17 cellular contexts compared by ENCODE assay signal in the genomic region with DNA sequence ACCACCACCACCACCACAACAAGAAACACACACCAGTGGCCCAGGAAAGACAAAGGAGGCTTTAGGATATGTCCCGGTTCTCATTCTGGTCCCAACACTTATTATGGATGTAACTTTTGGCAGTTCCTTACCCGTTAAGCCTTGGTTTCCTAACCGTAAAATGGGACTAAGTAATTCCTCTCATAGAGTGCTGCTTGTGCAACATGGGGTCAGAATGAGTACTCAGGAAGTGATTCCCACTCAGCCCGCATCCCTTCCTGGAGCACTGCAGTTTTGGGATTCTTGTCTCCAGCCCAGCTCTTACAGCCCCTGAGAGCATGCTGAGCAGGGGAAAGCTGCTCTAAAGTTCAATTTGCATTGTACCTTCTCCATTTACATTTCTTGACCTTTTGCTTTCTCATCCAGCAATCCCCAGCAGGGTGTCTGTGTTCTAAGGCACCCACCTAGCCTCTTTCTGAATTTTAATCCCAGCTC.
DNase-seq lines count a peak whose midpoint lies in the region; TF ChIP-seq lines count a peak whose summit lies in the region.
"Had no signal": no experiment of that assay in that cellular context is flagged by ENCODE, and none has a peak within 500 bp of the region (broad histone marks: within the 10 kb centered on the region; RNA-seq: fewer than 3 reads in every experiment).

No MANE protein-coding gene starts in this region.

- no peaks in the 10 kb centered on the region for H3K36me3 ChIP-seq in iPS-18a (ENCODE audit: control insufficient read depth, low read depth, low read length)
- H3K36me3 ChIP-seq: heart right ventricle, SJCRH30 had no signal

- no peak overlapping the region for H3K27ac ChIP-seq in iPS-18a (ENCODE audit: low read length)
- H3K27ac ChIP-seq: heart right ventricle, psoas muscle, SJCRH30 had no signal

- no peak for TF ChIP-seq CTCF in AG10803 (conservative IDR thresholded peaks at IDR 0.05; ENCODE audit: low read length)

- H3K36me3 Mint-ChIP-seq in activated T-helper 1 cell treated with anti-CD3 and anti-CD28 coated beads, Interleukin-12 subunit alpha, Interleukin-12 subunit beta, Interleukin-2, Interleukin-4 antibody, amounts not matched to agents 30 ng/mL and 10 ng/mL and 1 ng/mL, durations not matched to agents 14 hours and 24 hours and 36 hours (ENCODE audit: low read depth): peaks cover 22% of the 10 kb centered on the region
- H3K36me3 Mint-ChIP-seq: CD8-positive, alpha-beta memory T cell had no signal

- H3K27ac Mint-ChIP-seq in activated T-helper 1 cell treated with anti-CD3 and anti-CD28 coated beads, Interleukin-12 subunit alpha, Interleukin-12 subunit beta, Interleukin-2, Interleukin-4 antibody, amounts not matched to agents 30 ng/mL and 10 ng/mL and 1 ng/mL, durations not matched to agents 14 hours and 24 hours and 36 hours: peak overlapping the region; percentile 45
- H3K27ac Mint-ChIP-seq: mesothelial cell of epicardium had no signal

- DNase-seq in AG10803 (ENCODE audit: low read depth) (peak; percentile 71), HCEC 1CT (peak; percentile 71), kidney tubule cell (ENCODE audit: low spot score) (no peak), NCI-H2171 treated with DMSO at 0.1 percent for 48 hours (lab: John Stamatoyannopoulos, UW) (no peak), COR-L47 (lab: John Stamatoyannopoulos, UW) (no peak)
- no peak for DNase-seq in activated T-helper 1 cell treated with anti-CD3 and anti-CD28 coated beads, Interleukin-12 subunit alpha, Interleukin-12 subunit beta, Interleukin-2, Interleukin-4 antibody, amounts not matched to agents 30 ng/mL and 10 ng/mL and 1 ng/mL, durations not matched to agents 14 hours and 24 hours and 36 hours (ENCODE audit: low spot score)
- DNase-seq in central memory CD4-positive, alpha-beta T cell: no peak
- DNase-seq: activated CD4-positive, alpha-beta T cell treated with anti-CD3 and anti-CD28 coated beads for 4 hours; activated naive CD4-positive, alpha-beta T cell treated with Interleukin-2 at 50 U/mL for 16 hours; CD8-positive, alpha-beta memory T cell; heart right ventricle; NCI-H1417 treated with DMSO at 0.1 percent for 48 hours; psoas muscle; SJCRH30; substantia nigra had no signal

- peaks cover 41% of the 10 kb centered on the region for H3K4me1 Mint-ChIP-seq in activated T-helper 1 cell treated with anti-CD3 and anti-CD28 coated beads, Interleukin-12 subunit alpha, Interleukin-12 subunit beta, Interleukin-2, Interleukin-4 antibody, amounts not matched to agents 30 ng/mL and 10 ng/mL and 1 ng/mL, durations not matched to agents 14 hours and 24 hours and 36 hours (ENCODE audit: low read depth)

- H3K9me3 Mint-ChIP-seq in activated T-helper 1 cell treated with anti-CD3 and anti-CD28 coated beads, Interleukin-12 subunit alpha, Interleukin-12 subunit beta, Interleukin-2, Interleukin-4 antibody, amounts not matched to agents 30 ng/mL and 10 ng/mL and 1 ng/mL, durations not matched to agents 14 hours and 24 hours and 36 hours: no peaks in the 10 kb centered on the region
- H3K9me3 Mint-ChIP-seq: CD8-positive, alpha-beta memory T cell had no signal

- intact Hi-C loops in activated T-helper 1 cell treated with anti-CD3 and anti-CD28 coated beads, Interleukin-12 subunit alpha, Interleukin-12 subunit beta, Interleukin-2, Interleukin-4 antibody, amounts not matched to agents 30 ng/mL and 10 ng/mL and 1 ng/mL, durations not matched to agents 14 hours and 24 hours and 36 hours (cut with micrococcal nuclease): loop anchor here (2.0 to 5.0 kb wide), 5 partner anchors 16 to 258 kb away; no protein-coding TSS in a partner anchor

- no peak overlapping the region for H3K9ac ChIP-seq in iPS-18a (ENCODE audit: low read length)

- no peak overlapping the region for H3K4me3 ChIP-seq in AG10803 (ENCODE audit: low read length)
- H3K4me3 ChIP-seq in iPS-18a (ENCODE audit: low read length): peak overlapping the region; percentile 4
- H3K4me3 ChIP-seq: heart right ventricle, psoas muscle, SJCRH30 had no signal

- peaks cover 37% of the 10 kb centered on the region for H3K4me1 ChIP-seq in iPS-18a (ENCODE audit: control insufficient read depth, low read depth, low read length)
- H3K4me1 ChIP-seq: psoas muscle had no signal

- H3K27me3 ChIP-seq in iPS-18a (ENCODE audit: control insufficient read depth, insufficient read depth, low read length): no peaks in the 10 kb centered on the region
- H3K27me3 ChIP-seq: heart right ventricle, SJCRH30 had no signal

- no peaks in the 10 kb centered on the region for H3K27me3 Mint-ChIP-seq in activated T-helper 1 cell treated with anti-CD3 and anti-CD28 coated beads, Interleukin-12 subunit alpha, Interleukin-12 subunit beta, Interleukin-2, Interleukin-4 antibody, amounts not matched to agents 30 ng/mL and 10 ng/mL and 1 ng/mL, durations not matched to agents 14 hours and 24 hours and 36 hours (ENCODE audit: insufficient read depth)
- H3K27me3 Mint-ChIP-seq: CD8-positive, alpha-beta memory T cell had no signal

- no peaks in the 10 kb centered on the region for H3K9me3 ChIP-seq in iPS-18a (ENCODE audit: control insufficient read depth, low read depth, low read length)
- H3K9me3 ChIP-seq: psoas muscle had no signal

- no peak overlapping the region for H3K4me3 Mint-ChIP-seq in activated T-helper 1 cell treated with anti-CD3 and anti-CD28 coated beads, Interleukin-12 subunit alpha, Interleukin-12 subunit beta, Interleukin-2, Interleukin-4 antibody, amounts not matched to agents 30 ng/mL and 10 ng/mL and 1 ng/mL, durations not matched to agents 14 hours and 24 hours and 36 hours
- H3K4me3 Mint-ChIP-seq: CD8-positive, alpha-beta memory T cell; mesothelial cell of epicardium had no signal

Comparison
In these comparisons a context has a peak if more than half of its experiments do, and no peak if none do; other contexts are left out.
1. DNase-seq: peak in AG10803 (single experiment) and HCEC 1CT (single experiment); none in activated T-helper 1 cell treated with anti-CD3 and anti-CD28 coated beads, Interleukin-12 subunit alpha, Interleukin-12 subunit beta, Interleukin-2, Interleukin-4 antibody, amounts not matched to agents 30 ng/mL and 10 ng/mL and 1 ng/mL, durations not matched to agents 14 hours and 24 hours and 36 hours (single experiment), kidney tubule cell (single experiment), NCI-H2171 treated with DMSO at 0.1 percent for 48 hours (single experiment), COR-L47 (single experiment) and central memory CD4-positive, alpha-beta T cell (single experiment).